ENCODE assay signal across 1 cellular context in the genomic region with DNA sequence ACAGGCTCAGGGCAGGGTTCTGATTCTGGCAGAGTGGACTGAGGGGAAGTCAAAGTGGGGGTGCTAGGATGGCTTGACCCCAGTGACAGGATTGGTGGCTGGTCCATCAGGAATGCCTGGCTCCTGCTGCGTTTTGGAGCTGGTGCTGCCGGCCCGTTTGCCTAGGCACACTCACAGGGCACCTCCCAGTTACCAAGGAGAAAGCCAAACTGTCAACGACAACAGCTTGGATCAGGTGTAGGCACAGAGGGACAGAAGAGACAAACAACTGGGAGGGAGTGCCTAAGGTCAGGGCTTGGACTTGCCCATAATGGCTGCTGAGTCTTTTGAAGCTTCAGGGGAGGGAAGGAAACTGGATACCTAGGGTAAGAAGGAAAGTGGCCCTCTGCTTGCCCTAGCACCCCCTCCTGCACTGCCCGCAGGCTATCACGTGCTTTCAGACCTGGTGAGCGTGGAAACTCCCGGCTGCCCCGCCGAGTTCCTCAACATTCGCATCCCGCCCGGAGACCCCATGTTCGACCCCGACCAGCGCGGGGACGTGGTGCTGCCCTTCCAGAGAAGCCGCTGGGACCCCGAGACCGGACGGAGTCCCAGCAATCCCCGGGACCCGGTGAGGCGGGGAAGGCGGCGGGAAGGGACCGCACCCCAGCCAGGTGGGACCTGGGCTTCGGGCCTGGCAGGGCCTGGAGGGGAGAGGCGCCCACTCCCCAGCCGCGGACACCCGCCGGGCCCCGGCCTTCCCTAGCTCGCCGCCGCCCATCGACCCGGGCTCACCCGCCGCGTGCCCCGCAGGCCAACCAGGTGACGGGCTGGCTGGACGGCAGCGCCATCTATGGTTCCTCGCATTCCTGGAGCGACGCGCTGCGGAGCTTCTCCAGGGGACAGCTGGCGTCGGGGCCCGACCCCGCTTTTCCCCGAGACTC.
TF ChIP-seq lines count a peak whose summit lies in the region.

No MANE protein-coding gene starts in this region.

TF ChIP-seq in endothelial cell of umbilical vein, 7 proteins besides CTCF, POLR2A, EP300 and RAD21:
- no peak for TF ChIP-seq POLR2AphosphoS5 (IDR thresholded peaks at IDR 0.05; ENCODE audit: insufficient read depth, low read depth, low read length)
- peak; percentile 81 for TF ChIP-seq EZH2 (IDR thresholded peaks at IDR 0.05; ENCODE audit: borderline replicate concordance, low read depth, low read length, severe bottlenecking)
